ENCODE assay signal across 27 cellular contexts in genomic region chr7:135459076-135459475, GRCh38.
"Had no signal": no experiment of that assay in that cellular context is flagged by ENCODE, and none has a peak within 500 bp of the region (broad histone marks: within the 10 kb centered on the region; RNA-seq: fewer than 3 reads in every experiment).

No MANE protein-coding gene starts in this region.

- FAIRE-seq: astrocyte, TTC549 had no signal

- H3K27me3 ChIP-seq: cardiac muscle cell, MG63 had no signal

- H3K4me3 Mint-ChIP-seq: activated CD4-positive, alpha-beta memory T cell treated with anti-CD3 and anti-CD28 coated beads for 36 hours; activated CD4-positive, alpha-beta T cell treated with anti-CD3 and anti-CD28 coated beads, Interleukin-2, amount 10 ng/mL, durations not matched to agents 7 days and 5 days; activated naive CD8-positive, alpha-beta T cell; activated T-helper 1 cell treated with anti-CD3 and anti-CD28 coated beads, Interleukin-12 subunit alpha, Interleukin-12 subunit beta, Interleukin-2, Interleukin-4 antibody, amounts not matched to agents 30 ng/mL and 10 ng/mL and 1 ng/mL, durations not matched to agents 14 hours and 24 hours and 36 hours; brain had no signal

- H3K9me3 ChIP-seq: MG63 had no signal

- H3K4me2 ChIP-seq: KMS-11 had no signal

- DNase-seq: activated CD4-positive, alpha-beta memory T cell treated with anti-CD3 and anti-CD28 coated beads for 36 hours; activated CD4-positive, alpha-beta T cell treated with anti-CD3 and anti-CD28 coated beads, Interleukin-2, amount 10 ng/mL, durations not matched to agents 7 days and 5 days; activated CD4-positive, CD25-positive, alpha-beta regulatory T cell; activated CD8-positive, alpha-beta memory T cell treated with anti-CD3 and anti-CD28 coated beads for 24 hours; activated effector memory CD4-positive, alpha-beta T cell treated with anti-CD3 and anti-CD28 coated beads, Interleukin-2, amount 50 U/mL, for 16 hours; activated naive CD4-positive, alpha-beta T cell treated with Interleukin-2 at 50 U/mL for 16 hours; amygdala; cerebellar nuclear complex; MG63; NCI-H1092 treated with DMSO at 0.1 percent for 48 hours; NCI-H1436; NCI-H1694 treated with DMSO at 0.1 percent for 48 hours; NCI-H2029 treated with DMSO at 0.1 percent for 48 hours; NCI-H345; NCI-H510A; NCI-H526 treated with DMSO at 0.1 percent for 48 hours; NCI-H82; SIG-M5; T-helper 2 cell; T1000 had no signal

- H3K27ac Mint-ChIP-seq: activated CD4-positive, alpha-beta memory T cell treated with anti-CD3 and anti-CD28 coated beads for 36 hours; activated CD4-positive, alpha-beta T cell treated with anti-CD3 and anti-CD28 coated beads, Interleukin-2, amount 10 ng/mL, durations not matched to agents 7 days and 5 days; activated T-helper 1 cell treated with anti-CD3 and anti-CD28 coated beads, Interleukin-12 subunit alpha, Interleukin-12 subunit beta, Interleukin-2, Interleukin-4 antibody, amounts not matched to agents 30 ng/mL and 10 ng/mL and 1 ng/mL, durations not matched to agents 14 hours and 24 hours and 36 hours; brain had no signal

- H3K9me3 Mint-ChIP-seq: activated CD4-positive, alpha-beta memory T cell treated with anti-CD3 and anti-CD28 coated beads for 36 hours; activated T-helper 1 cell treated with anti-CD3 and anti-CD28 coated beads, Interleukin-12 subunit alpha, Interleukin-12 subunit beta, Interleukin-2, Interleukin-4 antibody, amounts not matched to agents 30 ng/mL and 10 ng/mL and 1 ng/mL, durations not matched to agents 14 hours and 24 hours and 36 hours had no signal

- H3K4me3 ChIP-seq: cardiac muscle cell, MG63 had no signal

- H3K27me3 Mint-ChIP-seq: activated CD4-positive, alpha-beta memory T cell treated with anti-CD3 and anti-CD28 coated beads for 36 hours; activated CD4-positive, alpha-beta T cell treated with anti-CD3 and anti-CD28 coated beads, Interleukin-2, amount 10 ng/mL, durations not matched to agents 7 days and 5 days; activated naive CD8-positive, alpha-beta T cell; brain had no signal

- H3K9ac ChIP-seq: KMS-11 had no signal

- H3K36me3 ChIP-seq: cardiac muscle cell, MG63 had no signal

- H3K27ac ChIP-seq: cardiac muscle cell, KMS-11 had no signal
